15 cellular contexts compared by ENCODE assay signal in genomic region chr20:41599699-41600104, GRCh38.
"Had no signal": no experiment of that assay in that cellular context is flagged by ENCODE, and none has a peak within 500 bp of the region (broad histone marks: within the 10 kb centered on the region; RNA-seq: fewer than 3 reads in every experiment).

No MANE protein-coding gene starts in this region.

- H3K27me3 ChIP-seq: esophagus muscularis mucosa, thyroid gland, uterus had no signal

- H3K4me1 ChIP-seq: uterus had no signal

- ATAC-seq: natural killer cell, right cardiac atrium had no signal

- H3K36me3 ChIP-seq: thyroid gland, uterus had no signal

- H3K27ac ChIP-seq: esophagus muscularis mucosa, thyroid gland, uterus had no signal

- DNase-seq: activated CD4-positive, alpha-beta memory T cell treated with anti-CD3 and anti-CD28 coated beads for 36 hours; activated gamma-delta T cell treated with Interleukin-2 at 50 U/mL for 16 hours; activated naive CD8-positive, alpha-beta T cell treated with anti-CD3 and anti-CD28 coated beads for 36 hours; activated T-cell treated with anti-CD3 and anti-CD28 coated beads, Interleukin-2, amount 50 U/mL, for 48 hours; anterior cingulate cortex; dermis blood vessel endothelial cell; glutamatergic neuron; immature natural killer cell; natural killer cell; nucleus accumbens; right cardiac atrium; thyroid gland; uterus had no signal

- H3K9me3 ChIP-seq: thyroid gland had no signal

- H3K4me2 ChIP-seq: smooth muscle cell had no signal

- H3K4me3 ChIP-seq: esophagus muscularis mucosa, smooth muscle cell, thyroid gland, uterus had no signal
